ENCODE assay signal across 8 cellular contexts in genomic region chr3:125141596-125142417, GRCh38.
DNase-seq lines count a peak whose midpoint lies in the region; ATAC-seq lines count a peak whose summit lies in the region.

No MANE protein-coding gene starts in this region.

- H3K4me3 ChIP-seq in iPS-18c (ENCODE audit: insufficient read depth, low read depth, low read length) = peak overlapping the region; percentile 46

- peaks cover 44% of the 10 kb centered on the region for H3K27me3 Mint-ChIP-seq in activated naive CD8-positive, alpha-beta T cell treated with anti-CD3 and anti-CD28 coated beads, Interleukin-2, amount 50 U/mL, for 24 hours

- peak; percentile 49 for ATAC-seq in GM18517 (IDR thresholded peaks at IDR 0.05; ENCODE audit: unreplicated experiment)
- peak; percentile 49 for ATAC-seq in HG02870 (IDR thresholded peaks at IDR 0.05; ENCODE audit: unreplicated experiment)
- peak; percentile 84 for ATAC-seq in activated naive CD8-positive, alpha-beta T cell treated with anti-CD3 and anti-CD28 coated beads, Interleukin-2, amount 50 U/mL, for 24 hours

- H3K27ac Mint-ChIP-seq in activated naive CD8-positive, alpha-beta T cell treated with anti-CD3 and anti-CD28 coated beads, Interleukin-2, amount 50 U/mL, for 24 hours = peak overlapping the region; percentile 84

- peaks cover 41% of the 10 kb centered on the region for H3K4me1 Mint-ChIP-seq in activated naive CD8-positive, alpha-beta T cell treated with anti-CD3 and anti-CD28 coated beads, Interleukin-2, amount 50 U/mL, for 24 hours

- peaks cover 3% of the 10 kb centered on the region for H3K9me3 Mint-ChIP-seq in activated naive CD8-positive, alpha-beta T cell treated with anti-CD3 and anti-CD28 coated beads, Interleukin-2, amount 50 U/mL, for 24 hours

- peaks cover 4% of the 10 kb centered on the region for H3K36me3 Mint-ChIP-seq in activated naive CD8-positive, alpha-beta T cell treated with anti-CD3 and anti-CD28 coated beads, Interleukin-2, amount 50 U/mL, for 24 hours (ENCODE audit: low read depth)

- DNase-seq in RPMI7951 (ENCODE audit: low read depth) (peak; percentile 47), NCI-H82 (lab: John Stamatoyannopoulos, UW) (no peak), SW480 (ENCODE audit: low spot score) (no peak)
- peak; percentile 78 for DNase-seq in activated naive CD8-positive, alpha-beta T cell treated with anti-CD3 and anti-CD28 coated beads, Interleukin-2, amount 50 U/mL, for 24 hours
- peak; percentile 35 to 46 for DNase-seq in stimulated activated CD4-positive, alpha-beta T cell treated with anti-CD3 and anti-CD28 coated beads, Interleukin-15, amount 100 ng/mL, for 1 hour (ENCODE audit: low read depth in 1 of 2, low spot score in 1 of 2)

- H3K4me3 Mint-ChIP-seq in activated naive CD8-positive, alpha-beta T cell treated with anti-CD3 and anti-CD28 coated beads, Interleukin-2, amount 50 U/mL, for 24 hours = peak overlapping the region; percentile 60

- peaks cover 4% of the 10 kb centered on the region for H3K9me3 ChIP-seq in iPS-18c (ENCODE audit: control insufficient read depth, insufficient read depth, low read length)

Comparison
In these comparisons a context has a peak if more than half of its experiments do, and no peak if none do; other contexts are left out.
1. DNase-seq: peak in RPMI7951 (single experiment), activated naive CD8-positive, alpha-beta T cell treated with anti-CD3 and anti-CD28 coated beads, Interleukin-2, amount 50 U/mL, for 24 hours (single experiment) and stimulated activated CD4-positive, alpha-beta T cell treated with anti-CD3 and anti-CD28 coated beads, Interleukin-15, amount 100 ng/mL, for 1 hour (2 of 2); none in NCI-H82 (single experiment) and SW480 (single experiment).
2. Peak in every context shown above with its lines, with median percentiles within 50 percentile points of each other: ATAC-seq.